1 cellular context compared by ENCODE assay signal in genomic region chr14:100314724-100315123, GRCh38.
TF ChIP-seq lines count a peak whose summit lies in the region.

No MANE protein-coding gene starts in this region.

TF ChIP-seq in GM23338, 12 proteins besides CTCF, POLR2A, EP300 and RAD21 (continued from another document):
- TF ChIP-seq REST (IDR thresholded peaks at IDR 0.05; ENCODE audit: unreplicated experiment) (no peak), ETS1 (IDR thresholded peaks at IDR 0.05) (no peak), STAT1 (IDR thresholded peaks at IDR 0.05; ENCODE audit: unreplicated experiment) (no peak), CREB1 (CRISPR knock-in tag; IDR thresholded peaks at IDR 0.05; ENCODE audit: low read depth) (no peak), ZNF331 (CRISPR knock-in tag; IDR thresholded peaks at IDR 0.05; ENCODE audit: low read depth) (no peak), NANOG (IDR thresholded peaks at IDR 0.05; ENCODE audit: borderline replicate concordance) (no peak), JUNB (IDR thresholded peaks at IDR 0.05; ENCODE audit: unreplicated experiment) (no peak), POLR2AphosphoS5 (IDR thresholded peaks at IDR 0.05; ENCODE audit: low read depth) (no peak), ZNF114 (CRISPR knock-in tag; IDR thresholded peaks at IDR 0.05) (no peak)
